ENCODE assay signal across 8 cellular contexts in the genomic region with DNA sequence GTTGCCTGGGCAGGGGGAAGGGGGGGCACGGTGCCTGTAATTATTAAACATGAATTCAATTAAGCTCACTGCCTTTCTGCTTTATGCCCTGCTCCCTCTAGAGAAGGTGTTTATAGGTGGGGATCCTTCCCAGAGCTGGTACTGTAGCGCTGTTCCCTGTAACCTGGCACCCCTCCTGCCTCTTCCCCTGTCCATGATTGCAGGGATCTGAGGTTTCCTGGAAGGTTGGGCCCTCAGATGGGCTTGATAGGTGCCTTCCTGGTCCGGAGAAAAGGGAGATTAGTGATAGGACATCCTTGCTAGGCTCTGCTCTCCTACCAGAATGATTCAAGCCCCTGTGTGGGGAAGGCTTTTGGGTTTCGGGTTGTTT. TPM values are rescaled to one million over a fixed set of nuclear protein-coding genes. Genes with fewer than 3 reads are reported as not detected.
DNase-seq lines count a peak whose midpoint lies in the region; ATAC-seq and TF ChIP-seq lines count a peak whose summit lies in the region.

No MANE protein-coding gene starts in this region.

- H3K9me3 Mint-ChIP-seq in WTC11: no peaks in the 10 kb centered on the region

- H3K4me1 Mint-ChIP-seq in WTC11: peaks cover 30% of the 10 kb centered on the region

- H3K4me3 Mint-ChIP-seq in WTC11: peak overlapping the region; percentile 92

- H3K4me3 ChIP-seq in BJ (ENCODE audit: low read depth, low read length): peak overlapping the region; percentile 71; the same call in 1 of the 2 replicates

- TF ChIP-seq CTCF in BJ (IDR thresholded peaks at IDR 0.05; ENCODE audit: insufficient read depth, low read depth, low read length): no peak
- TF ChIP-seq CTCF in WTC11 (IDR thresholded peaks at IDR 0.05): no peak
- TF ChIP-seq CTCF in GM10248 (IDR thresholded peaks at IDR 0.05; ENCODE audit: control extremely low read depth, extremely low read depth, low read depth, missing control alignments): no peak

- peaks cover 40% of the 10 kb centered on the region for H3K36me3 Mint-ChIP-seq in WTC11

- peak overlapping the region; percentile 95 for H3K27ac Mint-ChIP-seq in WTC11

- ATAC-seq in HG02642 (IDR thresholded peaks at IDR 0.05; ENCODE audit: poor library complexity, unreplicated experiment): peak; percentile 3
- peak; percentile 0; the same call in 1 of the 2 replicates for ATAC-seq in WTC11

- DNase-seq in BJ (ENCODE audit: low read depth) (no peak), WTC11 (ENCODE audit: low spot score) (no peak), iPS-NIHi7 (ENCODE audit: extremely low spot score) (peak; percentile 24), substantia nigra (lab: John Stamatoyannopoulos, UW) (no peak), NCI-H748 treated with DMSO at 0.1 percent for 48 hours (lab: John Stamatoyannopoulos, UW) (no peak), GM10248 (ENCODE audit: extremely low spot score) (no peak)
- no peak for DNase-seq in activated CD8-positive, alpha-beta memory T cell treated with anti-CD3 and anti-CD28 coated beads, Interleukin-2, amount 50 U/mL, for 4 hours

- peaks cover 27% of the 10 kb centered on the region for H3K36me3 ChIP-seq in BJ (ENCODE audit: control insufficient read depth, insufficient read depth, low read length)

- H3K27me3 ChIP-seq in BJ (ENCODE audit: control insufficient read depth, insufficient read depth, low read length): no peaks in the 10 kb centered on the region

- peak overlapping the region; percentile 96 for H3K27ac ChIP-seq in substantia nigra (ENCODE audit: low read depth, low read length, poor library complexity, severe bottlenecking)

- CTCF ChIA-PET in BJ (lab: Yijun Ruan, JAX) (no interaction called here), WTC11 (lab: Charles Lee) (no interaction called here), GM10248 (lab: Yijun Ruan, JAX) (interaction anchor here (0.6 to 0.9 kb wide), 2 partner anchors 19 to 20 kb away, joined by 3 read pairs; no protein-coding TSS in a partner anchor)

- POLR2A ChIA-PET in BJ (lab: Charles Lee) (no interaction called here), WTC11 (lab: Charles Lee) (interaction anchor here (0.5 to 0.7 kb wide), 2 partner anchors 13 to 24 kb away, joined by 3 to 6 read pairs; no protein-coding TSS in a partner anchor), GM10248 (lab: Yijun Ruan, JAX) (interaction anchor here (0.6 kb wide), 1 partner anchor 20 kb away, joined by 3 read pairs; no protein-coding TSS in a partner anchor)

- H3K27me3 Mint-ChIP-seq in WTC11 (ENCODE audit: low read depth): no peaks in the 10 kb centered on the region

TF ChIP-seq in WTC11, 78 proteins besides CTCF, POLR2A, EP300 and RAD21:
- no peak for TF ChIP-seq NFYB (CRISPR knock-in tag; conservative IDR thresholded peaks at IDR 0.05; ENCODE audit: low read depth)
- TF ChIP-seq, protein P1, sequence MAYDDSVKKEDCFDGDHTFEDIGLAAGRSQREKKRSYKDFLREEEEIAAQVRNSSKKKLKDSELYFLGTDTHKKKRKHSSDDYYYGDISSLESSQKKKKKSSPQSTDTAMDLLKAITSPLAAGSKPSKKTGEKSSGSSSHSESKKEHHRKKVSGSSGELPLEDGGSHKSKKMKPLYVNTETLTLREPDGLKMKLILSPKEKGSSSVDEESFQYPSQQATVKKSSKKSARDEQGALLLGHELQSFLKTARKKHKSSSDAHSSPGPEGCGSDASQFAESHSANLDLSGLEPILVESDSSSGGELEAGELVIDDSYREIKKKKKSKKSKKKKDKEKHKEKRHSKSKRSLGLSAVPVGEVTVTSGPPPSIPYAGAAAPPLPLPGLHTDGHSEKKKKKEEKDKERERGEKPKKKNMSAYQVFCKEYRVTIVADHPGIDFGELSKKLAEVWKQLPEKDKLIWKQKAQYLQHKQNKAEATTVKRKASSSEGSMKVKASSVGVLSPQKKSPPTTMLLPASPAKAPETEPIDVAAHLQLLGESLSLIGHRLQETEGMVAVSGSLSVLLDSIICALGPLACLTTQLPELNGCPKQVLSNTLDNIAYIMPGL (CRISPR knock-in tag; IDR thresholded peaks at IDR 0.05): no peak
- TF ChIP-seq NR3C1 (CRISPR knock-in tag; conservative IDR thresholded peaks at IDR 0.05; ENCODE audit: low read depth): no peak
- TF ChIP-seq RORB (CRISPR knock-in tag; IDR thresholded peaks at IDR 0.05): no peak
- TF ChIP-seq TP53 (CRISPR knock-in tag; IDR thresholded peaks at IDR 0.05): no peak
- TF ChIP-seq JUN (CRISPR knock-in tag; IDR thresholded peaks at IDR 0.05): no peak
- TF ChIP-seq SP1 (CRISPR knock-in tag; conservative IDR thresholded peaks at IDR 0.05): no peak
- no peak for TF ChIP-seq ETV6 (CRISPR knock-in tag; IDR thresholded peaks at IDR 0.05)
- TF ChIP-seq ZBTB21 (CRISPR knock-in tag; IDR thresholded peaks at IDR 0.05; ENCODE audit: borderline replicate concordance): no peak
- TF ChIP-seq, protein P2, sequence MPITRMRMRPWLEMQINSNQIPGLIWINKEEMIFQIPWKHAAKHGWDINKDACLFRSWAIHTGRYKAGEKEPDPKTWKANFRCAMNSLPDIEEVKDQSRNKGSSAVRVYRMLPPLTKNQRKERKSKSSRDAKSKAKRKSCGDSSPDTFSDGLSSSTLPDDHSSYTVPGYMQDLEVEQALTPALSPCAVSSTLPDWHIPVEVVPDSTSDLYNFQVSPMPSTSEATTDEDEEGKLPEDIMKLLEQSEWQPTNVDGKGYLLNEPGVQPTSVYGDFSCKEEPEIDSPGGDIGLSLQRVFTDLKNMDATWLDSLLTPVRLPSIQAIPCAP (CRISPR knock-in tag; IDR thresholded peaks at IDR 0.05): no peak
- no peak for TF ChIP-seq ZNF317 (CRISPR knock-in tag; IDR thresholded peaks at IDR 0.05; ENCODE audit: borderline replicate concordance, low read depth)

RNA-seq across cellular contexts. Expression of a gene that starts 2.1 kb away (rescaled TPM):
- polyA plus RNA-seq in BJ (2011; rRNA removed): 5.4 and 9.3 TPM in 2 replicates
- polyA minus RNA-seq in BJ (2011; rRNA and poly(A)+ RNA removed): 7.7 and 8.1 TPM in 2 replicates
- 20.3 to 23.0 TPM (median 20.4 TPM) in 3 replicates for total RNA-seq in WTC11 (2021)

RNA-seq across cellular contexts. Expression of a gene that starts 20.9 kb away (rescaled TPM):
- polyA plus RNA-seq in BJ (2011; rRNA removed): 222 and 370 TPM in 2 replicates
- 187 and 236 TPM in 2 replicates for polyA minus RNA-seq in BJ (2011; rRNA and poly(A)+ RNA removed)
- total RNA-seq in WTC11 (2021): 411 to 557 TPM (median 439 TPM) in 3 replicates

RNA-seq across cellular contexts. Expression of a gene that starts 26.1 kb away (rescaled TPM):
- polyA plus RNA-seq in BJ (2011; rRNA removed): 1.6 and 2.6 TPM in 2 replicates
- polyA minus RNA-seq in BJ (2011; rRNA and poly(A)+ RNA removed): 2.9 and 5.5 TPM in 2 replicates
- total RNA-seq in WTC11 (2021): 15.7 to 22.6 TPM (median 17.0 TPM) in 3 replicates

RNA-seq across cellular contexts. Expression of a gene that starts 26.2 kb away (rescaled TPM):
- polyA plus RNA-seq in BJ (2011; rRNA removed): 72.0 and 93.6 TPM in 2 replicates
- 28.6 and 36.4 TPM in 2 replicates for polyA minus RNA-seq in BJ (2011; rRNA and poly(A)+ RNA removed)
- 117 to 133 TPM (median 118 TPM) in 3 replicates for total RNA-seq in WTC11 (2021)

RNA-seq across cellular contexts. Expression of a gene that starts 36.2 kb away (rescaled TPM):
- polyA plus RNA-seq in BJ (2011; rRNA removed): 262 and 330 TPM in 2 replicates
- polyA minus RNA-seq in BJ (2011; rRNA and poly(A)+ RNA removed): 366 and 510 TPM in 2 replicates
- 303 to 359 TPM (median 320 TPM) in 3 replicates for total RNA-seq in WTC11 (2021)
